Comparison of ENCODE assay signal across 16 cellular contexts in genomic region chr11:86228269-86228966, GRCh38. TPM values are rescaled to one million over a fixed set of nuclear protein-coding genes. Genes with fewer than 3 reads are reported as not detected.
DNase-seq lines count a peak whose midpoint lies in the region; ATAC-seq and FAIRE-seq lines count a peak whose summit lies in the region.
"Had no signal": no experiment of that assay in that cellular context is flagged by ENCODE, and none has a peak within 500 bp of the region (broad histone marks: within the 10 kb centered on the region; RNA-seq: fewer than 3 reads in every experiment).

No MANE protein-coding gene starts in this region.

- peaks cover 69% of the 10 kb centered on the region for H3K4me1 Mint-ChIP-seq in activated CD4-positive, alpha-beta memory T cell treated with anti-CD3 and anti-CD28 coated beads for 36 hours (ENCODE audit: low read depth)
- peaks cover 38% of the 10 kb centered on the region for H3K4me1 Mint-ChIP-seq in activated CD4-positive, alpha-beta memory T cell treated with anti-CD3 and anti-CD28 coated beads, Interleukin-2, amount 10 ng/mL, durations not matched to agents 7 days and 5 days
- H3K4me1 Mint-ChIP-seq in stimulated activated effector memory CD8-positive, alpha-beta T cell treated with anti-CD3 and anti-CD28 coated beads, Interleukin-12 subunit alpha, Interleukin-12 subunit beta, amount 100 ng/mL, for 72 hours = peaks cover 46% of the 10 kb centered on the region

- H3K27me3 ChIP-seq in small intestine (ENCODE audit: control insufficient read depth in 2 of 2, insufficient read depth in 2 of 2, low read length in 2 of 2) = no peaks in the 10 kb centered on the region
- H3K27me3 ChIP-seq: BLaER1 had no signal

- FAIRE-seq in small intestine (lab: Jason Lieb, UNC) = no peak

- peak overlapping the region; percentile 31 for H3K4me3 Mint-ChIP-seq in activated CD4-positive, alpha-beta memory T cell treated with anti-CD3 and anti-CD28 coated beads for 36 hours
- no peak overlapping the region for H3K4me3 Mint-ChIP-seq in activated CD4-positive, alpha-beta memory T cell treated with anti-CD3 and anti-CD28 coated beads, Interleukin-2, amount 10 ng/mL, durations not matched to agents 7 days and 5 days
- H3K4me3 Mint-ChIP-seq in stimulated activated effector memory CD8-positive, alpha-beta T cell treated with anti-CD3 and anti-CD28 coated beads, Interleukin-12 subunit alpha, Interleukin-12 subunit beta, amount 100 ng/mL, for 72 hours = peak overlapping the region; percentile 57

- ATAC-seq in GM18867 (IDR thresholded peaks at IDR 0.05; ENCODE audit: unreplicated experiment) = peak; percentile 69
- ATAC-seq in HG02938 (IDR thresholded peaks at IDR 0.05; ENCODE audit: unreplicated experiment) = peak; percentile 59
- peak; percentile 97 for ATAC-seq in stimulated activated effector memory CD8-positive, alpha-beta T cell treated with anti-CD3 and anti-CD28 coated beads, Interleukin-12 subunit alpha, Interleukin-12 subunit beta, amount 100 ng/mL, for 72 hours
- ATAC-seq in HG02852 (IDR thresholded peaks at IDR 0.05; ENCODE audit: unreplicated experiment) = no peak

- H3K36me3 Mint-ChIP-seq in activated CD4-positive, alpha-beta memory T cell treated with anti-CD3 and anti-CD28 coated beads for 36 hours = peaks cover 8% of the 10 kb centered on the region
- H3K36me3 Mint-ChIP-seq in activated CD4-positive, alpha-beta memory T cell treated with anti-CD3 and anti-CD28 coated beads, Interleukin-2, amount 10 ng/mL, durations not matched to agents 7 days and 5 days (ENCODE audit: low read depth) = peaks cover 14% of the 10 kb centered on the region
- peaks cover 6% of the 10 kb centered on the region for H3K36me3 Mint-ChIP-seq in stimulated activated effector memory CD8-positive, alpha-beta T cell treated with anti-CD3 and anti-CD28 coated beads, Interleukin-12 subunit alpha, Interleukin-12 subunit beta, amount 100 ng/mL, for 72 hours

- H3K9me3 ChIP-seq in small intestine (ENCODE audit: control insufficient read depth, low read depth) = no peaks in the 10 kb centered on the region

- CTCF ChIA-PET in activated CD4-positive, alpha-beta memory T cell treated with anti-CD3 and anti-CD28 coated beads for 36 hours (lab: Charles Lee) = interaction anchor here (0.7 to 2.0 kb wide), 7 partner anchors 9 to 186 kb away, joined by 3 to 6 read pairs (median 5); no protein-coding TSS in a partner anchor
- CTCF ChIA-PET in activated CD4-positive, alpha-beta memory T cell treated with anti-CD3 and anti-CD28 coated beads, Interleukin-2, amount 10 ng/mL, durations not matched to agents 7 days and 5 days (lab: Charles Lee) = interaction anchor here (1.5 to 4.1 kb wide), 2 partner anchors 10 kb away, joined by 6 to 13 read pairs; no protein-coding TSS in a partner anchor

- no peaks in the 10 kb centered on the region for H3K36me3 ChIP-seq in small intestine (ENCODE audit: control insufficient read depth in 2 of 2, insufficient read depth in 2 of 2, low read length in 2 of 2)
- H3K36me3 ChIP-seq: BLaER1 had no signal

- intact Hi-C loops in activated CD4-positive, alpha-beta memory T cell treated with anti-CD3 and anti-CD28 coated beads for 36 hours (cut with micrococcal nuclease) = loop anchor here (1.0 to 10.0 kb wide), 7 partner anchors 9 to 576 kb away; partner anchors contain the start of gene PRSS23

- H3K27ac Mint-ChIP-seq in activated CD4-positive, alpha-beta memory T cell treated with anti-CD3 and anti-CD28 coated beads for 36 hours = peak overlapping the region; percentile 95
- no peak overlapping the region for H3K27ac Mint-ChIP-seq in activated CD4-positive, alpha-beta memory T cell treated with anti-CD3 and anti-CD28 coated beads, Interleukin-2, amount 10 ng/mL, durations not matched to agents 7 days and 5 days
- peak overlapping the region; percentile 90 for H3K27ac Mint-ChIP-seq in stimulated activated effector memory CD8-positive, alpha-beta T cell treated with anti-CD3 and anti-CD28 coated beads, Interleukin-12 subunit alpha, Interleukin-12 subunit beta, amount 100 ng/mL, for 72 hours

- H3K4me3 ChIP-seq in small intestine (ENCODE audit: low read depth in 1 of 2, low read length in 2 of 2) = no peak overlapping the region
- H3K4me3 ChIP-seq: BLaER1, smooth muscle cell had no signal

- no peaks in the 10 kb centered on the region for H3K27me3 Mint-ChIP-seq in activated CD4-positive, alpha-beta memory T cell treated with anti-CD3 and anti-CD28 coated beads for 36 hours
- no peaks in the 10 kb centered on the region for H3K27me3 Mint-ChIP-seq in activated CD4-positive, alpha-beta memory T cell treated with anti-CD3 and anti-CD28 coated beads, Interleukin-2, amount 10 ng/mL, durations not matched to agents 7 days and 5 days

- H3K27ac ChIP-seq in small intestine (ENCODE audit: low read depth in 1 of 2, low read length in 1 of 2) = no peak overlapping the region
- H3K27ac ChIP-seq: BLaER1 had no signal

- no peak for DNase-seq in activated CD4-positive, alpha-beta memory T cell treated with anti-CD3 and anti-CD28 coated beads for 36 hours
- no peak for DNase-seq in activated CD4-positive, alpha-beta memory T cell treated with anti-CD3 and anti-CD28 coated beads, Interleukin-2, amount 10 ng/mL, durations not matched to agents 7 days and 5 days
- no peak for DNase-seq in stimulated activated effector memory CD8-positive, alpha-beta T cell treated with anti-CD3 and anti-CD28 coated beads, Interleukin-12 subunit alpha, Interleukin-12 subunit beta, amount 100 ng/mL, for 72 hours (ENCODE audit: low spot score in 2 of 2)
- DNase-seq in stimulated activated naive CD4-positive, alpha-beta T cell treated with Interleukin-2 at 50 U/mL for 16 hours (lab: John Stamatoyannopoulos, UW) = no peak
- DNase-seq in small intestine = no peak
- DNase-seq: amniotic stem cell; cortex of kidney; GOT3; NCI-H2171; nucleus accumbens; stimulated activated CD4-positive, alpha-beta T cell treated with anti-CD3 and anti-CD28 coated beads, Interleukin-2, amount 100 ng/mL, for 48 hours had no signal

- no peaks in the 10 kb centered on the region for H3K4me1 ChIP-seq in small intestine (ENCODE audit: control insufficient read depth in 2 of 2, insufficient read depth in 1 of 2, low read depth in 1 of 2, low read length in 1 of 2)

- WGBS in small intestine, 3 donors = 76 to 85% (median 77%) methylated on average over 3 of the region's 3 CpGs

- POLR2A ChIA-PET in activated CD4-positive, alpha-beta memory T cell treated with anti-CD3 and anti-CD28 coated beads for 36 hours (lab: Charles Lee) = interaction anchor here (0.7 to 5.5 kb wide), 9 partner anchors 10 to 280 kb away, joined by 3 to 43 read pairs (median 3); partner anchors contain the start of gene EED
- POLR2A ChIA-PET in activated CD4-positive, alpha-beta memory T cell treated with anti-CD3 and anti-CD28 coated beads, Interleukin-2, amount 10 ng/mL, durations not matched to agents 7 days and 5 days (lab: Charles Lee) = no interaction called here

- peaks cover 15% of the 10 kb centered on the region for H3K9me3 Mint-ChIP-seq in activated CD4-positive, alpha-beta memory T cell treated with anti-CD3 and anti-CD28 coated beads for 36 hours
- H3K9me3 Mint-ChIP-seq in activated CD4-positive, alpha-beta memory T cell treated with anti-CD3 and anti-CD28 coated beads, Interleukin-2, amount 10 ng/mL, durations not matched to agents 7 days and 5 days = peaks cover 12% of the 10 kb centered on the region
- no peaks in the 10 kb centered on the region for H3K9me3 Mint-ChIP-seq in stimulated activated effector memory CD8-positive, alpha-beta T cell treated with anti-CD3 and anti-CD28 coated beads, Interleukin-12 subunit alpha, Interleukin-12 subunit beta, amount 100 ng/mL, for 72 hours

RNA-seq across cellular contexts. Expression of gene EED, which starts 16.1 kb away (rescaled TPM):
- total RNA-seq in activated CD4-positive, alpha-beta memory T cell treated with anti-CD3 and anti-CD28 coated beads for 36 hours = 100 to 1,000 TPM; 170 TPM
- 10 to 100 TPM; 63.9 to 66.9 TPM for total RNA-seq in activated CD4-positive, alpha-beta memory T cell treated with anti-CD3 and anti-CD28 coated beads, Interleukin-2, amount 10 ng/mL, durations not matched to agents 7 days and 5 days
- polyA plus RNA-seq in small intestine = 10 to 100 TPM; 13.5 to 15.3 (median 14.5) TPM
